In the genomic region with DNA sequence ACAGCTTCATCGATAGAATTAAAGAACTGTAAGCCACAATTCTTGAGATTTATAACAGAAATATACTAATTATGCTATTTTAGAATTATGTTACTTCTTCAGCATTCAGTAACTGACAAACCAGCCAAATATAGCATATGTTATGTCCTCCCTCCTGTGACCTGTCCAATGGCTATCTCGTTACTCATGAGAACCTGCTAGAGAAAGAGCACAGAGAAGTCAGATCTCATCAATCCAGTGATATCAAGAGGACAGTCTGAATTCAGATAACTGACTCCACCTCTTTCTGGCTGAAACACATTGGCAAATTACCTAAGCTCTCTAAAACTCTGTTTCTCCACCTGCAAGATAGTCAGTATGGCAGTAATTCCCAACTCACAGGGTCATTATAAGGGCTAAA, we compare ENCODE assay signal across 14 cellular contexts.
A peak's percentile ranks its signal among the peaks of the same experiment; 100 is the strongest.
DNase-seq lines count a peak whose midpoint lies in the region; TF ChIP-seq lines count a peak whose summit lies in the region.
"Had no signal": no experiment of that assay in that cellular context is flagged by ENCODE, and none has a peak within 500 bp of the region (broad histone marks: within the 10 kb centered on the region; RNA-seq: fewer than 3 reads in every experiment).

No MANE protein-coding gene starts in this region.

- DNase-seq in NCI-H82 (lab: John Stamatoyannopoulos, UW) = peak; percentile 46
- DNase-seq in NCI-H82 treated with DMSO at 0.1 percent for 48 hours (lab: John Stamatoyannopoulos, UW; ENCODE audit: unreplicated experiment) = no peak
- peak; percentile 73 for DNase-seq in cerebellar cortex (ENCODE audit: low spot score)
- DNase-seq in glutamatergic neuron = no peak
- DNase-seq in effector CD4-positive, alpha-beta T cell = no peak
- no peak for DNase-seq in NCI-H2171 treated with DMSO at 0.1 percent for 48 hours (lab: John Stamatoyannopoulos, UW)
- DNase-seq: AML-193; Caco-2; Calu3; CD4-positive, alpha-beta T cell; CD8-positive, alpha-beta T cell; DMS79 treated with DMSO at 0.1 percent for 48 hours; GDM1 had no signal

- peak overlapping the region; percentile 44 for H3K27ac Mint-ChIP-seq in glutamatergic neuron (ENCODE audit: unreplicated experiment)
- H3K27ac Mint-ChIP-seq: B cell; CD4-positive, alpha-beta T cell; CD8-positive, alpha-beta T cell had no signal

- H3K4me1 Mint-ChIP-seq in glutamatergic neuron (ENCODE audit: low read depth, unreplicated experiment) = peaks cover 27% of the 10 kb centered on the region
- H3K4me1 Mint-ChIP-seq: B cell had no signal

- no peaks in the 10 kb centered on the region for H3K27me3 Mint-ChIP-seq in glutamatergic neuron (ENCODE audit: unreplicated experiment)
- H3K27me3 Mint-ChIP-seq: B cell had no signal

- H3K36me3 Mint-ChIP-seq in glutamatergic neuron (ENCODE audit: unreplicated experiment) = no peaks in the 10 kb centered on the region
- H3K36me3 Mint-ChIP-seq: CD8-positive, alpha-beta T cell had no signal

- TF ChIP-seq CTCF in glutamatergic neuron (IDR thresholded peaks at IDR 0.05; ENCODE audit: partially characterized antibody, unreplicated experiment) = no peak

- no peaks in the 10 kb centered on the region for H3K9me3 Mint-ChIP-seq in glutamatergic neuron (ENCODE audit: unreplicated experiment)
- H3K9me3 Mint-ChIP-seq: CD4-positive, alpha-beta T cell; CD8-positive, alpha-beta T cell had no signal

- no peak overlapping the region for H3K4me3 Mint-ChIP-seq in glutamatergic neuron (ENCODE audit: unreplicated experiment)
- H3K4me3 Mint-ChIP-seq: B cell; CD4-positive, alpha-beta T cell; CD8-positive, alpha-beta T cell had no signal

Comparison
In these comparisons a context has a peak if more than half of its experiments do, and no peak if none do; other contexts are left out.
1. DNase-seq: peak in NCI-H82 (single experiment) and cerebellar cortex (single experiment); none in NCI-H82 treated with DMSO at 0.1 percent for 48 hours (single experiment), glutamatergic neuron (single experiment), effector CD4-positive, alpha-beta T cell (single experiment) and NCI-H2171 treated with DMSO at 0.1 percent for 48 hours (single experiment).